In the genomic region with DNA sequence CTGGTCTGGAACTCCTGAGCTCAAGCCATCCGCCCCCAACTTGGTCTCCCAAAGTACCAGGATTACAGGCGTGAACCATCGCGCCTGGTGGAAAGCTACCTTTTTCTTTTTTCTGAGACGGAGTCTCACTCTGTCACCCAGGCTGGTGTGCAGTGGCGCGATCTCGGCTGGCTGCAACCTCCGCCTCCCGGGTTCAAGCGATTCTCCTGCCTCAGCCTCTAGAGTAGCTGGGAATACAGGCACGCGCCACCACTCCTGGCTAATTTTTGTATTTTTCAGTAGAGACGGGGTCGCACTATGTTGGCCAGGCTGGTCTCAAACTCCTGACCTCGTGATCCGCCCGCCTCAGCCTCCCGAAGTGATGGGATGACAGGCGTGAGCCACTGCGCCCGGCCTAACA, we compare ENCODE assay signal across 7 cellular contexts. TPM values are rescaled to one million over a fixed set of nuclear protein-coding genes. Genes with fewer than 3 reads are reported as not detected.
DNase-seq lines count a peak whose midpoint lies in the region; ATAC-seq and TF ChIP-seq lines count a peak whose summit lies in the region.
"Not testable (repeated sequence)": the region's sequence is repeated elsewhere in the genome, so short reads cannot be mapped to it uniquely, and the experiment has no call there.
"Had no signal": no experiment of that assay in that cellular context is flagged by ENCODE, and none has a peak within 500 bp of the region (broad histone marks: within the 10 kb centered on the region; RNA-seq: fewer than 3 reads in every experiment).

No MANE protein-coding gene starts in this region.

- CTCF ChIA-PET in IMR-90 (lab: Yijun Ruan, JAX) = not testable (repeated sequence)
- CTCF ChIA-PET in activated CD8-positive, alpha-beta memory T cell treated with anti-CD3 and anti-CD28 coated beads, Interleukin-2, amount 10 ng/mL, durations not matched to agents 7 days and 5 days (lab: Charles Lee) = interaction anchor here (1.4 to 2.8 kb wide), 5 partner anchors 17 to 99 kb away, joined by 3 to 15 read pairs (median 4); partner anchors contain the start of gene TRIR

- not testable (repeated sequence) for H3K4me3 ChIP-seq in IMR-90 (ENCODE audit: insufficient read depth, low read depth, low read length)

- not testable (repeated sequence) for ATAC-seq in IMR-90 (ENCODE audit: low read depth); activated CD8-positive, alpha-beta memory T cell treated with anti-CD3 and anti-CD28 coated beads, Interleukin-2, amount 10 ng/mL, durations not matched to agents 7 days and 5 days

- H3K4me2 ChIP-seq in IMR-90 (ENCODE audit: low read depth, low read length) = not testable (repeated sequence)

- not testable (repeated sequence) for H2AFZ ChIP-seq in IMR-90 (replicated peaks; ENCODE audit: low read length, poor library complexity)

- H3K4me1 Mint-ChIP-seq in activated CD8-positive, alpha-beta memory T cell treated with anti-CD3 and anti-CD28 coated beads, Interleukin-2, amount 10 ng/mL, durations not matched to agents 7 days and 5 days = peaks cover 26% of the 10 kb centered on the region
- peaks cover 11 to 14% of the 10 kb centered on the region in 2 donors for H3K4me1 Mint-ChIP-seq in immature natural killer cell

- TF ChIP-seq RAD21 in IMR-90 (IDR thresholded peaks at IDR 0.05; ENCODE audit: low read length) = not testable (repeated sequence)

- H3K36me3 ChIP-seq in IMR-90 (ENCODE audit: control insufficient read depth, insufficient read depth, low read length) = peaks cover 34% of the 10 kb centered on the region

- H3K18ac ChIP-seq in IMR-90 (ENCODE audit: low read depth, low read length) = not testable (repeated sequence)

- not testable (repeated sequence) for TF ChIP-seq POLR2A in IMR-90 (IDR thresholded peaks at IDR 0.05; ENCODE audit: low read depth, low read length)

- WGBS in IMR-90 (ENCODE audit: extremely low coverage in 2 of 2, insufficient read length in 1 of 2), 2 experiments = 95% methylated on average over 14 of the region's 22 CpGs; no CpG with 5 or more reads in 1 of the 2 experiments

- H3K9ac ChIP-seq in IMR-90 (ENCODE audit: low read depth, low read length) = not testable (repeated sequence)

- H3K27me3 Mint-ChIP-seq in activated CD8-positive, alpha-beta memory T cell treated with anti-CD3 and anti-CD28 coated beads, Interleukin-2, amount 10 ng/mL, durations not matched to agents 7 days and 5 days; immature natural killer cell (ENCODE audit: low read depth in 3 of 3): not testable (repeated sequence)

- H2BK5ac ChIP-seq in IMR-90 (ENCODE audit: low read depth, low read length, poor library complexity, severe bottlenecking) = not testable (repeated sequence)

- H3K9me1 ChIP-seq in IMR-90 (ENCODE audit: insufficient read depth, low read length) = not testable (repeated sequence)

- not testable (repeated sequence) for H3K23ac ChIP-seq in IMR-90 (ENCODE audit: low read depth, low read length)

- H3K4me1 ChIP-seq in IMR-90 (ENCODE audit: control insufficient read depth, insufficient read depth, low read length) = not testable (repeated sequence)

- not testable (repeated sequence) for H3K27ac ChIP-seq in IMR-90 (ENCODE audit: insufficient read depth, low read length)

- not testable (repeated sequence) for H3K4ac ChIP-seq in IMR-90 (ENCODE audit: low read depth, low read length)

- intact Hi-C loops in IMR-90 (cut with micrococcal nuclease) = not testable (repeated sequence)

- H3K14ac ChIP-seq in IMR-90 (replicated peaks; ENCODE audit: low read depth, low read length) = not testable (repeated sequence)

- peak overlapping the region; percentile 38 for H3K4me3 Mint-ChIP-seq in activated CD8-positive, alpha-beta memory T cell treated with anti-CD3 and anti-CD28 coated beads, Interleukin-2, amount 10 ng/mL, durations not matched to agents 7 days and 5 days
- peak overlapping the region in 4 of 5 donors; percentile 18 to 50 (median 25) for H3K4me3 Mint-ChIP-seq in immature natural killer cell

- not testable (repeated sequence) for H2AK9ac ChIP-seq in IMR-90 (replicated peaks; ENCODE audit: low read depth, low read length, poor library complexity)

- not testable (repeated sequence) for BruUV-seq in IMR-90 (replicated peaks; lab: Mats Ljungman, UMichigan)

- H4K91ac ChIP-seq in IMR-90 (ENCODE audit: insufficient read depth, low read depth, low read length) = not testable (repeated sequence)

- not testable (repeated sequence) for H2BK20ac ChIP-seq in IMR-90 (ENCODE audit: low read depth, low read length)

- POLR2A ChIA-PET in IMR-90 (lab: Charles Lee; ENCODE audit: unreplicated experiment) = not testable (repeated sequence)

- not testable (repeated sequence) for H3K27me3 ChIP-seq in IMR-90 (ENCODE audit: control insufficient read depth, insufficient read depth, low read length)

- not testable (repeated sequence) for H3K9me3 ChIP-seq in IMR-90 (ENCODE audit: control insufficient read depth, insufficient read depth, low read length)

- not testable (repeated sequence) for H4K20me1 ChIP-seq in IMR-90 (ENCODE audit: insufficient read depth, low read length)

- not testable (repeated sequence) for TF ChIP-seq CTCF in IMR-90 (conservative IDR thresholded peaks at IDR 0.05; ENCODE audit: low read depth, low read length)

- not testable (repeated sequence) for H3K56ac ChIP-seq in IMR-90 (ENCODE audit: extremely low read depth, insufficient read depth, low read length)

- H3K36me3 Mint-ChIP-seq in activated CD8-positive, alpha-beta memory T cell treated with anti-CD3 and anti-CD28 coated beads, Interleukin-2, amount 10 ng/mL, durations not matched to agents 7 days and 5 days = peaks cover 18% of the 10 kb centered on the region
- H3K36me3 Mint-ChIP-seq in immature natural killer cell = not testable (repeated sequence)

- H3K9me3 Mint-ChIP-seq in activated CD8-positive, alpha-beta memory T cell treated with anti-CD3 and anti-CD28 coated beads, Interleukin-2, amount 10 ng/mL, durations not matched to agents 7 days and 5 days (ENCODE audit: low read depth); immature natural killer cell: not testable (repeated sequence)

- H3K27ac Mint-ChIP-seq in activated CD8-positive, alpha-beta memory T cell treated with anti-CD3 and anti-CD28 coated beads, Interleukin-2, amount 10 ng/mL, durations not matched to agents 7 days and 5 days = peak overlapping the region; percentile 98
- H3K27ac Mint-ChIP-seq in immature natural killer cell = peak overlapping the region in 3 of 6 donors; percentile 7 to 77 (median 22)

- H3K79me1 ChIP-seq in IMR-90 (ENCODE audit: low read depth in 1 of 2, low read length in 2 of 2) = peaks cover 7 to 27% of the 10 kb centered on the region in 2 experiments

- not testable (repeated sequence) for DNase-seq in IMR-90; activated CD8-positive, alpha-beta memory T cell treated with anti-CD3 and anti-CD28 coated beads, Interleukin-2, amount 10 ng/mL, durations not matched to agents 7 days and 5 days; immature natural killer cell

- in situ Hi-C loops in IMR-90 (cut with MboI; ENCODE audit: low sequenced_read_pairs) = not testable (repeated sequence)

- H2BK120ac ChIP-seq in IMR-90 (ENCODE audit: low read depth, low read length) = not testable (repeated sequence)

- not testable (repeated sequence) for H4K5ac ChIP-seq in IMR-90 (ENCODE audit: low read depth, low read length)

- H2AK5ac ChIP-seq in IMR-90 (ENCODE audit: low read depth, low read length) = not testable (repeated sequence)

- dilution Hi-C loops in IMR-90 (cut with HindIII; ENCODE audit: low sequenced_read_pairs, unreplicated experiment) = not testable (repeated sequence)

- H4K8ac ChIP-seq in IMR-90 (ENCODE audit: low read depth in 2 of 2, low read length in 2 of 2) = peak overlapping the region; percentile 91 to 97; a peak in 3 of 4 replicates

- not testable (repeated sequence) for H2BK15ac ChIP-seq in IMR-90 (ENCODE audit: low read depth, low read length)

RNA-seq across cellular contexts. Expression of gene FBXW9, which starts 1.0 kb away (rescaled TPM):
- 8.6 and 9.5 TPM in 2 replicates for total RNA-seq in IMR-90 (2012; rRNA removed)
- polyA plus RNA-seq in IMR-90 (2012; rRNA removed) = 14.2 and 14.4 TPM in 2 replicates
- 8.1 and 16.5 TPM in 2 replicates for polyA plus RNA-seq in IMR-90 (2012; cell fraction: cytosol; rRNA removed)
- polyA plus RNA-seq in IMR-90 (2012; cell fraction: nucleus; rRNA removed; ENCODE audit: low replicate concordance) = 14.0 and 41.0 TPM in 2 replicates
- 1 to 10 TPM; 5.2 to 6.3 TPM for total RNA-seq in activated CD8-positive, alpha-beta memory T cell treated with anti-CD3 and anti-CD28 coated beads, Interleukin-2, amount 10 ng/mL, durations not matched to agents 7 days and 5 days
- polyA plus RNA-seq in immature natural killer cell = 1 to 10 TPM; 6.4 to 8.2 (median 8.0) TPM

RNA-seq across cellular contexts. Expression of gene GNG14, which starts 9.6 kb away (rescaled TPM):
- not detected in 2 replicates for total RNA-seq in IMR-90 (2012; rRNA removed)
- not detected in 2 replicates for polyA plus RNA-seq in IMR-90 (2012; rRNA removed)
- polyA plus RNA-seq in IMR-90 (2012; cell fraction: cytosol; rRNA removed) = not detected in 2 replicates
- polyA plus RNA-seq in IMR-90 (2012; cell fraction: nucleus; rRNA removed; ENCODE audit: low replicate concordance) = not detected in 2 replicates
- total RNA-seq in activated CD8-positive, alpha-beta memory T cell treated with anti-CD3 and anti-CD28 coated beads, Interleukin-2, amount 10 ng/mL, durations not matched to agents 7 days and 5 days = not detected
- polyA plus RNA-seq in immature natural killer cell = not detected
- total RNA-seq: mucosa of gallbladder, Peyer's patch had no signal
- polyA plus RNA-seq: cardiac muscle cell, esophagus had no signal

RNA-seq across cellular contexts. Expression of gene DHPS, which starts 15.7 kb away (rescaled TPM):
- 73.3 and 82.8 TPM in 2 replicates for total RNA-seq in IMR-90 (2012; rRNA removed)
- polyA plus RNA-seq in IMR-90 (2012; rRNA removed) = 85.0 and 88.6 TPM in 2 replicates
- 101 and 107 TPM in 2 replicates for polyA plus RNA-seq in IMR-90 (2012; cell fraction: cytosol; rRNA removed)
- polyA plus RNA-seq in IMR-90 (2012; cell fraction: nucleus; rRNA removed; ENCODE audit: low replicate concordance) = 256 and 333 TPM in 2 replicates
- total RNA-seq in activated CD8-positive, alpha-beta memory T cell treated with anti-CD3 and anti-CD28 coated beads, Interleukin-2, amount 10 ng/mL, durations not matched to agents 7 days and 5 days = 100 to 1,000 TPM; 106 to 111 TPM
- 10 to 100 TPM; 70.8 to 76.0 (median 74.4) TPM for polyA plus RNA-seq in immature natural killer cell

RNA-seq across cellular contexts. Expression of gene TNPO2, which starts 26.3 kb away (rescaled TPM):
- 32.8 and 36.0 TPM in 2 replicates for total RNA-seq in IMR-90 (2012; rRNA removed)
- polyA plus RNA-seq in IMR-90 (2012; rRNA removed) (77.2 and 82.3 TPM in 2 replicates), immature natural killer cell (1 to 10 TPM in 1 of 3 donors, under 1 TPM in 2; 0.46 to 4.0 (median 0.98) TPM)
- 32.3 and 57.4 TPM in 2 replicates for polyA plus RNA-seq in IMR-90 (2012; cell fraction: cytosol; rRNA removed)
- 265 and 496 TPM in 2 replicates for polyA plus RNA-seq in IMR-90 (2012; cell fraction: nucleus; rRNA removed; ENCODE audit: low replicate concordance)
- 100 to 1,000 TPM; 101 to 104 TPM for total RNA-seq in activated CD8-positive, alpha-beta memory T cell treated with anti-CD3 and anti-CD28 coated beads, Interleukin-2, amount 10 ng/mL, durations not matched to agents 7 days and 5 days

RNA-seq across cellular contexts. Expression of gene WDR83, which starts 30.8 kb away (rescaled TPM):
- total RNA-seq in IMR-90 (2012; rRNA removed) = 5.3 and 5.9 TPM in 2 replicates
- 8.9 and 10.5 TPM in 2 replicates for polyA plus RNA-seq in IMR-90 (2012; rRNA removed)
- polyA plus RNA-seq in IMR-90 (2012; cell fraction: cytosol; rRNA removed) = 8.9 and 11.7 TPM in 2 replicates
- 17.2 and 35.7 TPM in 2 replicates for polyA plus RNA-seq in IMR-90 (2012; cell fraction: nucleus; rRNA removed; ENCODE audit: low replicate concordance)
- total RNA-seq in activated CD8-positive, alpha-beta memory T cell treated with anti-CD3 and anti-CD28 coated beads, Interleukin-2, amount 10 ng/mL, durations not matched to agents 7 days and 5 days = 10 to 100 TPM; 21.4 to 22.0 TPM
- polyA plus RNA-seq in immature natural killer cell = 10 to 100 TPM; 19.9 to 30.1 (median 23.2) TPM
